Comparison of ENCODE assay signal across 8 cellular contexts in genomic region chr3:141738636-141739363, GRCh38. TPM values are rescaled to one million over a fixed set of nuclear protein-coding genes. Genes with fewer than 3 reads are reported as not detected.
DNase-seq lines count a peak whose midpoint lies in the region; ATAC-seq and TF ChIP-seq lines count a peak whose summit lies in the region.

No MANE protein-coding gene starts in this region.

- peak overlapping the region; percentile 78 for H3K4me2 ChIP-seq in GM23338

- no peaks in the 10 kb centered on the region for H3F3A ChIP-seq in GM23338 (replicated peaks; ENCODE audit: low read depth)

- no peaks in the 10 kb centered on the region for H3K9me2 ChIP-seq in GM23338 (ENCODE audit: insufficient read depth)

- no peaks in the 10 kb centered on the region for H3K9me3 ChIP-seq in mononuclear cell (ENCODE audit: low read depth, low read length)

- H3K27me3 Mint-ChIP-seq in GM23338 (ENCODE audit: insufficient read depth, low read depth, poor library complexity) = peaks cover 10% of the 10 kb centered on the region
- peaks cover 2% of the 10 kb centered on the region for H3K27me3 Mint-ChIP-seq in T-helper 1 cell treated with Interleukin-12 subunit alpha and Interleukin-12 subunit beta and Interleukin-4 antibody, amounts not matched to agents 30 μg/mL and 1 μg/mL, for 36 hours (ENCODE audit: low read depth)
- no peaks in the 10 kb centered on the region for H3K27me3 Mint-ChIP-seq in effector memory CD8-positive, alpha-beta T cell

- H3K9me3 Mint-ChIP-seq in GM23338 = no peaks in the 10 kb centered on the region
- H3K9me3 Mint-ChIP-seq in T-helper 1 cell treated with Interleukin-12 subunit alpha and Interleukin-12 subunit beta and Interleukin-4 antibody, amounts not matched to agents 30 μg/mL and 1 μg/mL, for 36 hours = no peaks in the 10 kb centered on the region
- H3K9me3 Mint-ChIP-seq in effector memory CD8-positive, alpha-beta T cell = no peaks in the 10 kb centered on the region

- TF ChIP-seq CTCF in GM23338 (conservative IDR thresholded peaks at IDR 0.05; ENCODE audit: low read depth in 2 of 2) = no peak

- H3K4me3 ChIP-seq in GM23338 (peak overlapping the region; percentile 92), mononuclear cell (ENCODE audit: low read length) (peak overlapping the region; percentile 98), urinary bladder (ENCODE audit: low read depth, low read length) (peak overlapping the region; percentile 87)

- H3K27me3 ChIP-seq in GM23338 (ENCODE audit: insufficient read depth) = no peaks in the 10 kb centered on the region
- no peaks in the 10 kb centered on the region for H3K27me3 ChIP-seq in mononuclear cell (ENCODE audit: insufficient read depth, low read length)

- ATAC-seq in GM23338 = peak; percentile 4; the same call in 2 of the 3 replicates
- ATAC-seq in effector memory CD8-positive, alpha-beta T cell (replicated peaks) = peak; percentile 19

- H3K27ac Mint-ChIP-seq in GM23338 = peak overlapping the region; percentile 97
- peak overlapping the region; percentile 99 for H3K27ac Mint-ChIP-seq in T-helper 1 cell treated with Interleukin-12 subunit alpha and Interleukin-12 subunit beta and Interleukin-4 antibody, amounts not matched to agents 30 μg/mL and 1 μg/mL, for 36 hours
- H3K27ac Mint-ChIP-seq in effector memory CD8-positive, alpha-beta T cell = peak overlapping the region; percentile 98 to 99

- H3K4me1 Mint-ChIP-seq in GM23338 = peaks cover 12% of the 10 kb centered on the region
- peaks cover 31% of the 10 kb centered on the region for H3K4me1 Mint-ChIP-seq in T-helper 1 cell treated with Interleukin-12 subunit alpha and Interleukin-12 subunit beta and Interleukin-4 antibody, amounts not matched to agents 30 μg/mL and 1 μg/mL, for 36 hours (ENCODE audit: low read depth)
- H3K4me1 Mint-ChIP-seq in effector memory CD8-positive, alpha-beta T cell (ENCODE audit: low read depth in 2 of 2) = peaks cover 14 to 29% of the 10 kb centered on the region in 2 donors

- H3K79me2 ChIP-seq in GM23338 (replicated peaks; ENCODE audit: insufficient read depth) = peaks cover 54% of the 10 kb centered on the region

- H2AFZ ChIP-seq in GM23338 = peak overlapping the region; percentile 96

- H3K4me1 ChIP-seq in GM23338 (ENCODE audit: insufficient read depth) (peaks cover 10% of the 10 kb centered on the region), mononuclear cell (ENCODE audit: insufficient read depth, low read length) (peaks cover 37% of the 10 kb centered on the region), urinary bladder (ENCODE audit: insufficient read depth) (peaks cover 3% of the 10 kb centered on the region)

- H3K36me3 ChIP-seq in GM23338 (ENCODE audit: insufficient read depth) = no peaks in the 10 kb centered on the region
- no peaks in the 10 kb centered on the region for H3K36me3 ChIP-seq in urinary bladder (ENCODE audit: insufficient read depth)

- H3K4me3 Mint-ChIP-seq in GM23338 = peak overlapping the region; percentile 94
- peak overlapping the region; percentile 99 for H3K4me3 Mint-ChIP-seq in T-helper 1 cell treated with Interleukin-12 subunit alpha and Interleukin-12 subunit beta and Interleukin-4 antibody, amounts not matched to agents 30 μg/mL and 1 μg/mL, for 36 hours
- peak overlapping the region; percentile 98 for H3K4me3 Mint-ChIP-seq in effector memory CD8-positive, alpha-beta T cell

- DNase-seq in NCI-H1417 (lab: John Stamatoyannopoulos, UW) (peak in 2 of 3 experiments; percentile 20 to 80), NCI-H1417 treated with DMSO at 0.1 percent for 48 hours (lab: John Stamatoyannopoulos, UW) (no peak), GM23338 (ENCODE audit: low spot score) (no peak), LoVo (ENCODE audit: low spot score) (peak; percentile 47)
- DNase-seq in effector memory CD8-positive, alpha-beta T cell = peak in 2 of 3 experiments; percentile 17 to 29

- under 1% methylated on average over 30 of the region's 30 CpGs for WGBS in urinary bladder

- H3K36me3 Mint-ChIP-seq in GM23338 (ENCODE audit: low read depth) = peaks cover 13% of the 10 kb centered on the region
- peaks cover 8% of the 10 kb centered on the region for H3K36me3 Mint-ChIP-seq in T-helper 1 cell treated with Interleukin-12 subunit alpha and Interleukin-12 subunit beta and Interleukin-4 antibody, amounts not matched to agents 30 μg/mL and 1 μg/mL, for 36 hours (ENCODE audit: low read depth)
- peaks cover 37% of the 10 kb centered on the region for H3K36me3 Mint-ChIP-seq in effector memory CD8-positive, alpha-beta T cell (ENCODE audit: insufficient read depth)

- peak overlapping the region; percentile 90 for H3K27ac ChIP-seq in GM23338 (ENCODE audit: low read depth)
- peak overlapping the region; percentile 95 for H3K27ac ChIP-seq in urinary bladder (ENCODE audit: low read depth)

- peaks cover 14% of the 10 kb centered on the region for H4K20me1 ChIP-seq in GM23338 (replicated peaks; ENCODE audit: insufficient read depth)

TF ChIP-seq in GM23338, 12 proteins besides CTCF, POLR2A, EP300 and RAD21 (continues in another document):
- TF ChIP-seq REST (IDR thresholded peaks at IDR 0.05; ENCODE audit: unreplicated experiment) (no peak), EZH2 (IDR thresholded peaks at IDR 0.05; ENCODE audit: low read depth, unreplicated experiment) (no peak), NANOG (IDR thresholded peaks at IDR 0.05; ENCODE audit: borderline replicate concordance) (no peak; the same call in 1 of the 2 replicates), ETS1 (IDR thresholded peaks at IDR 0.05) (no peak), ZNF331 (CRISPR knock-in tag; IDR thresholded peaks at IDR 0.05; ENCODE audit: low read depth) (no peak)

RNA-seq across cellular contexts. Expression of gene RNF7, which starts 0.7 kb away (rescaled TPM):
- total RNA-seq in GM23338 (2014; rRNA removed; shearing (Covaris generic)) = 156 and 173 TPM in 2 replicates
- 254 and 256 TPM in 2 replicates for polyA plus RNA-seq in GM23338 (2016; fragmentation: Nextera tagmentation; extraction: Ambion mirVana)
- 68.8 TPM for total RNA-seq in mononuclear cell
- total RNA-seq in urinary bladder = 39.4 TPM
- polyA plus RNA-seq in urinary bladder = 102 TPM

RNA-seq across cellular contexts. Expression of gene GRK7, which starts 24.4 kb away (rescaled TPM):
- total RNA-seq in GM23338 (2014; rRNA removed; shearing (Covaris generic)) = not detected in 2 replicates
- polyA plus RNA-seq in GM23338 (2016; fragmentation: Nextera tagmentation; extraction: Ambion mirVana) (not detected in 2 replicates), urinary bladder (0.05 TPM)
- total RNA-seq in mononuclear cell (0.10 TPM), urinary bladder (0.16 TPM)

Comparison
In these comparisons a context has a peak if more than half of its experiments do, and no peak if none do; other contexts are left out.
1. DNase-seq: peak in NCI-H1417 (2 of 3), LoVo (single experiment) and effector memory CD8-positive, alpha-beta T cell (2 of 3); none in NCI-H1417 treated with DMSO at 0.1 percent for 48 hours (single experiment) and GM23338 (single experiment).
2. Peak in every context shown above with its lines, with median percentiles within 50 percentile points of each other: H3K4me3 ChIP-seq, H3K27ac Mint-ChIP-seq and H3K4me3 Mint-ChIP-seq.